21 cellular contexts compared by ENCODE assay signal in the genomic region with DNA sequence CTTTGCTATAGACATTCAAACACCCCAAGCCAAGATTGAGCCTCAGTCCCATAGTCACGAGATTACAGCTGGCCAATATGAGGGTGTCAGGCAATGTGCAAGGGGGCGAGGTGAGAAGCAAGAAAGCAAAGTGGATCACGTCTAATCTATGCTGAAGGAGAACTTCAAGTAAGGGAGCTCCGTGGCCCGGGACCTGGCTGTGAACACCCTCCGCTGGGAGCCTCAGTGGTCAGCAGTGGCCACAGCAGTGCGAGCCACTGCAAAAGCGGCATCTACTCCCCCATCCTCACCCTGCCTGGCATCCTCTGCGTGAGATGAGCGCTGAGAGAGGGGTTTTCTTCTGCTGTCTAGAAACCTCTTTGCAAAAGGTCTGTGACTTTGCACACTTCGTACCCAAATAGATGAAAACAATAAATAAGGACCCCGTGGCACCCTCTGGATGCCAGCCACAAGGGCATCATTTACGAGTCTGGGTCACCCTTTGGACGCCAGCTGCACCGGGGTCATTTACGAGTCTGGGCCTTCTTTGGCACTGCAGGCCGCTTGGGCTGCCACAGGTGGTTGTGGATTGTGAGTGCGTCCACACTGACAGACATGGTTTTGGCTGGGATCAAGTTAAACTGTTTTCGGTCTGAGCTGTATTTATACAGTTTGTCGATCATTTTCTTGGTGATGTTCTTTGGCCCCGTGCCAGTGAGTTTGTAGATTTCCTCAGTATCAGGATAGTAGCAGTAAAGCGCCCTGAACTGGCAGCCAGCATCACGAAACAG.
DNase-seq lines count a peak whose midpoint lies in the region; ATAC-seq, FAIRE-seq and TF ChIP-seq lines count a peak whose summit lies in the region.
"Had no signal": no experiment of that assay in that cellular context is flagged by ENCODE, and none has a peak within 500 bp of the region (broad histone marks: within the 10 kb centered on the region; RNA-seq: fewer than 3 reads in every experiment).

No MANE protein-coding gene starts in this region.

- H3K4me3 ChIP-seq in HEK293 (ENCODE audit: low read depth, low read length) (no peak overlapping the region), PC-3 (ENCODE audit: low read length) (no peak overlapping the region), kidney (ENCODE audit: low read length in 2 of 2) (no peak overlapping the region)
- H3K4me3 ChIP-seq: PC-9, SJCRH30 had no signal

- POLR2A ChIA-PET in HEK293 (lab: Yijun Ruan, JAX) (no interaction called here), PC-3 (lab: Charles Lee; ENCODE audit: unreplicated experiment) (no interaction called here)

- DNase-seq in PC-3 = no peak
- no peak for DNase-seq in endothelial cell (ENCODE audit: low spot score)
- peak in 1 of 49 donors; percentile 53 for DNase-seq in substantia nigra (lab: John Stamatoyannopoulos, UW)
- DNase-seq in kidney = no peak
- DNase-seq in NOMO-1 treated with DMSO at 0.1 percent for 48 hours (lab: John Stamatoyannopoulos, UW; ENCODE audit: unreplicated experiment) = no peak
- DNase-seq: ACHN; C1 segment of cervical spinal cord; CD8-positive, alpha-beta memory T cell; DMS53; EL; H7; NCI-H187; NCI-H226; NCI-H82; PC-9 had no signal

- FAIRE-seq in kidney (lab: Jason Lieb, UNC) = no peak
- FAIRE-seq: HepG2 had no signal

- peak overlapping the region; percentile 66 for H3K4me3 Mint-ChIP-seq in endothelial cell (ENCODE audit: unreplicated experiment)
- H3K4me3 Mint-ChIP-seq: CD8-positive, alpha-beta memory T cell had no signal

- no peak overlapping the region for H2AFZ ChIP-seq in PC-3 (ENCODE audit: low read length)
- H2AFZ ChIP-seq: PC-9 had no signal

- H3K4me2 ChIP-seq in PC-3 (ENCODE audit: low read length) = no peak overlapping the region
- H3K4me2 ChIP-seq: KMS-11, PC-9 had no signal

- no peaks in the 10 kb centered on the region for H3K79me2 ChIP-seq in PC-3 (ENCODE audit: low read length)

- H3K27ac ChIP-seq in HEK293 (ENCODE audit: extremely low read depth, low read depth, low read length) (no peak overlapping the region), PC-3 (ENCODE audit: low read length) (no peak overlapping the region), substantia nigra (ENCODE audit: low read depth, low read length, poor library complexity, severe bottlenecking) (peak overlapping the region; percentile 37), kidney (ENCODE audit: low read depth in 2 of 2, low read length in 2 of 2) (no peak overlapping the region)
- H3K27ac ChIP-seq: KMS-11, PC-9, RWPE1, SJCRH30 had no signal

- intact Hi-C loops in PC-3 (cut with micrococcal nuclease) (no loop called here), kidney (cut with DNase I) (no loop called here)

- no peak for ATAC-seq in PC-3
- ATAC-seq in GM19397 (IDR thresholded peaks at IDR 0.05; ENCODE audit: unreplicated experiment) = no peak
- ATAC-seq: HepG2 had no signal

- no peaks in the 10 kb centered on the region for H3K27me3 ChIP-seq in PC-3 (ENCODE audit: low read length)
- H3K27me3 ChIP-seq: SJCRH30 had no signal

- no peaks in the 10 kb centered on the region for H4K20me1 ChIP-seq in PC-3 (ENCODE audit: low read length)

- peaks cover 0 to 68% of the 10 kb centered on the region in 2 experiments; a peak in 2 of 3 replicates for H3K36me3 ChIP-seq in HEK293 (ENCODE audit: control insufficient read depth in 2 of 2, insufficient read depth in 1 of 2, low read length in 2 of 2)
- peaks cover 5% of the 10 kb centered on the region; the same call in 1 of the 2 replicates for H3K36me3 ChIP-seq in PC-3 (ENCODE audit: low read depth, low read length)
- peaks cover 24 to 25% of the 10 kb centered on the region in 2 donors for H3K36me3 ChIP-seq in kidney (ENCODE audit: control insufficient read depth in 1 of 2, insufficient read depth in 2 of 2, low read length in 2 of 2)

- TF ChIP-seq CTCF in HEK293 (tag by site-specific recombination; IDR thresholded peaks at IDR 0.05) (no peak), PC-3 (conservative IDR thresholded peaks at IDR 0.05; ENCODE audit: low read depth, low read length) (no peak), endothelial cell (IDR thresholded peaks at IDR 0.05; ENCODE audit: unreplicated experiment) (no peak), kidney (IDR thresholded peaks at IDR 0.05; ENCODE audit: borderline replicate concordance, extremely low read depth, insufficient read depth) (no peak)

- H3K9me3 ChIP-seq in HEK293 (ENCODE audit: control insufficient read depth, insufficient read depth, low read depth, low read length) = no peaks in the 10 kb centered on the region
- H3K9me3 ChIP-seq in PC-3 (ENCODE audit: low read length) = no peaks in the 10 kb centered on the region
- no peaks in the 10 kb centered on the region for H3K9me3 ChIP-seq in kidney (ENCODE audit: control insufficient read depth in 1 of 2, low read length in 2 of 2)
- H3K9me3 ChIP-seq: SJCRH30 had no signal

- H3K9ac ChIP-seq in PC-3 (ENCODE audit: low read length) (no peak overlapping the region), kidney (ENCODE audit: low read length in 2 of 2) (no peak overlapping the region)
- H3K9ac ChIP-seq: KMS-11 had no signal

- peaks cover 5% of the 10 kb centered on the region for H3K27me3 Mint-ChIP-seq in endothelial cell (ENCODE audit: unreplicated experiment)
- H3K27me3 Mint-ChIP-seq: CD8-positive, alpha-beta memory T cell had no signal

- no peak overlapping the region for H3K27ac Mint-ChIP-seq in endothelial cell (ENCODE audit: unreplicated experiment)
- H3K27ac Mint-ChIP-seq: CD8-positive, alpha-beta memory T cell had no signal

- CTCF ChIA-PET in HEK293 (lab: Yijun Ruan, JAX) (interaction anchor here (0.5 to 4.0 kb wide), 4 partner anchors 13 to 976 kb away, joined by 3 to 23 read pairs (median 4); no protein-coding TSS in a partner anchor), PC-3 (lab: Charles Lee) (no interaction called here)

- no peaks in the 10 kb centered on the region for H3K9me3 Mint-ChIP-seq in endothelial cell (ENCODE audit: unreplicated experiment)
- H3K9me3 Mint-ChIP-seq: CD8-positive, alpha-beta memory T cell had no signal

- peaks cover 5% of the 10 kb centered on the region for H3K4me1 Mint-ChIP-seq in endothelial cell (ENCODE audit: unreplicated experiment)

- H3K36me3 Mint-ChIP-seq in endothelial cell (ENCODE audit: low read depth, unreplicated experiment) = peaks cover 22% of the 10 kb centered on the region

- H3K4me1 ChIP-seq in HEK293 (ENCODE audit: control insufficient read depth, insufficient read depth, low read length) = no peaks in the 10 kb centered on the region
- no peaks in the 10 kb centered on the region for H3K4me1 ChIP-seq in PC-3 (ENCODE audit: insufficient read depth, low read length)
- H3K4me1 ChIP-seq in kidney (ENCODE audit: control insufficient read depth in 1 of 2, insufficient read depth in 1 of 2, low read depth in 1 of 2, low read length in 2 of 2) = no peaks in the 10 kb centered on the region

- BruUV-seq in PC-3 (replicated peaks; lab: Mats Ljungman, UMichigan) = TSS peak; percentile 16

- no peaks in the 10 kb centered on the region for H3K9me2 ChIP-seq in PC-3 (replicated peaks; ENCODE audit: low read length)

- no peaks in the 10 kb centered on the region for H3F3A ChIP-seq in PC-3 (ENCODE audit: low read length, unreplicated experiment)

TF ChIP-seq in HEK293, 187 proteins besides CTCF, POLR2A, EP300 and RAD21:
- TF ChIP-seq SCRT2 (tag by site-specific recombination; IDR thresholded peaks at IDR 0.05) (peak; percentile 57), ZSCAN30 (tag by site-specific recombination; IDR thresholded peaks at IDR 0.05) (no peak)
TF ChIP-seq in HEK293: peak in this region for 1.
